Comparison of ENCODE assay signal across 7 cellular contexts in genomic region chr3:122513386-122514122, GRCh38. TPM values are rescaled to one million over a fixed set of nuclear protein-coding genes. Genes with fewer than 3 reads are reported as not detected.
DNase-seq lines count a peak whose midpoint lies in the region; ATAC-seq and TF ChIP-seq lines count a peak whose summit lies in the region.

No MANE protein-coding gene starts in this region.

- H3K4me3 ChIP-seq in fibroblast of lung (replicated peaks in 1 of 4; ENCODE audit: control extremely low read depth in 1 of 4, insufficient read depth in 1 of 4, low read depth in 3 of 4, low read length in 4 of 4) (peak overlapping the region; percentile 31 to 95 (median 76)), rectal smooth muscle tissue (ENCODE audit: low read length) (peak overlapping the region; percentile 76)

- H3K9ac ChIP-seq in fibroblast of lung (ENCODE audit: insufficient read depth, low read length) (peak overlapping the region; percentile 94), rectal smooth muscle tissue (ENCODE audit: low read length) (no peak overlapping the region)

- no peaks in the 10 kb centered on the region for H3K9me3 ChIP-seq in fibroblast of lung (ENCODE audit: control insufficient read depth, insufficient read depth, low read depth, low read length)

- DNase-seq in H4 (ENCODE audit: low spot score): peak; percentile 77
- DNase-seq in RKO (ENCODE audit: low spot score): peak; percentile 86
- peak in 1 of 2 donors; percentile 79 for DNase-seq in fibroblast of lung (ENCODE audit: low read depth in 2 of 2)

- no peak for ATAC-seq in HG03439 (IDR thresholded peaks at IDR 0.05; ENCODE audit: unreplicated experiment)
- ATAC-seq in GM19023 (IDR thresholded peaks at IDR 0.05; ENCODE audit: unreplicated experiment): no peak
- no peak for ATAC-seq in HG03025 (IDR thresholded peaks at IDR 0.05; ENCODE audit: low FRiP score, unreplicated experiment)

- H3K27ac ChIP-seq in fibroblast of lung (ENCODE audit: insufficient read depth, low read length) (peak overlapping the region; percentile 92), rectal smooth muscle tissue (ENCODE audit: low read depth, low read length) (peak overlapping the region; percentile 94)

- no peaks in the 10 kb centered on the region for H3K36me3 ChIP-seq in fibroblast of lung (ENCODE audit: control insufficient read depth, insufficient read depth, low read length)
- H3K36me3 ChIP-seq in rectal smooth muscle tissue (ENCODE audit: control insufficient read depth, insufficient read depth, low read length): no peaks in the 10 kb centered on the region

- no peaks in the 10 kb centered on the region for H3K27me3 ChIP-seq in fibroblast of lung (ENCODE audit: control insufficient read depth, insufficient read depth, low read length)
- H3K27me3 ChIP-seq in rectal smooth muscle tissue (ENCODE audit: control insufficient read depth, insufficient read depth, low read length): no peaks in the 10 kb centered on the region

- no peak for TF ChIP-seq CTCF in fibroblast of lung (conservative IDR thresholded peaks at IDR 0.05 in 1 of 2, IDR thresholded peaks at IDR 0.05 in 1 of 2; ENCODE audit: low read depth in 1 of 2, low read length in 2 of 2)

- peak overlapping the region; percentile 49 for H3K4me2 ChIP-seq in fibroblast of lung (ENCODE audit: extremely low read depth, insufficient read depth, low read length)

- H3K79me2 ChIP-seq in fibroblast of lung (ENCODE audit: control insufficient read depth, insufficient read depth, low read length): peaks cover 53% of the 10 kb centered on the region

- no peaks in the 10 kb centered on the region for H3K4me1 ChIP-seq in fibroblast of lung (ENCODE audit: control insufficient read depth, extremely low read depth, insufficient read depth, low read length)
- peaks cover 6% of the 10 kb centered on the region for H3K4me1 ChIP-seq in rectal smooth muscle tissue (ENCODE audit: control insufficient read depth, insufficient read depth, low read length)

- no peak overlapping the region for H2AFZ ChIP-seq in fibroblast of lung (ENCODE audit: low read length)

- no peaks in the 10 kb centered on the region for H4K20me1 ChIP-seq in fibroblast of lung (ENCODE audit: control insufficient read depth, extremely low read depth, insufficient read depth, low read length)

RNA-seq across cellular contexts. Expression of gene KPNA1, which starts 1.2 kb away (rescaled TPM):
- total RNA-seq in H4 (2014; rRNA removed; shearing (Covaris generic)): 43.5 and 67.2 TPM in 2 replicates
- total RNA-seq in fibroblast of lung: 21.3 and 23.9 TPM in 2 replicates
- polyA plus RNA-seq in fibroblast of lung: 54.5 and 56.0 TPM in 2 replicates
- polyA plus RNA-seq in fibroblast of lung (2012): 39.3 and 45.3 TPM in 2 replicates
- polyA minus RNA-seq in fibroblast of lung (ENCODE audit: low replicate concordance): 85.4 and 87.8 TPM in 2 replicates

RNA-seq across cellular contexts. Expression of gene PARP9, which starts 50.5 kb away (rescaled TPM):
- 57.9 and 67.5 TPM in 2 replicates for total RNA-seq in H4 (2014; rRNA removed; shearing (Covaris generic))
- total RNA-seq in fibroblast of lung: 44.2 and 56.0 TPM in 2 replicates
- polyA plus RNA-seq in fibroblast of lung: 39.2 and 50.0 TPM in 2 replicates
- 22.5 and 26.1 TPM in 2 replicates for polyA plus RNA-seq in fibroblast of lung (2012)
- 6.4 and 10.7 TPM in 2 replicates for polyA minus RNA-seq in fibroblast of lung (ENCODE audit: low replicate concordance)

RNA-seq across cellular contexts. Expression of gene DTX3L, which starts 50.6 kb away (rescaled TPM):
- total RNA-seq in H4 (2014; rRNA removed; shearing (Covaris generic)): 45.9 and 53.2 TPM in 2 replicates
- 24.4 and 31.9 TPM in 2 replicates for total RNA-seq in fibroblast of lung
- polyA plus RNA-seq in fibroblast of lung: 14.5 and 15.9 TPM in 2 replicates
- polyA plus RNA-seq in fibroblast of lung (2012): 13.7 and 17.6 TPM in 2 replicates
- 14.6 and 14.7 TPM in 2 replicates for polyA minus RNA-seq in fibroblast of lung (ENCODE audit: low replicate concordance)
